Comparison of ENCODE assay signal across 8 cellular contexts in the genomic region with DNA sequence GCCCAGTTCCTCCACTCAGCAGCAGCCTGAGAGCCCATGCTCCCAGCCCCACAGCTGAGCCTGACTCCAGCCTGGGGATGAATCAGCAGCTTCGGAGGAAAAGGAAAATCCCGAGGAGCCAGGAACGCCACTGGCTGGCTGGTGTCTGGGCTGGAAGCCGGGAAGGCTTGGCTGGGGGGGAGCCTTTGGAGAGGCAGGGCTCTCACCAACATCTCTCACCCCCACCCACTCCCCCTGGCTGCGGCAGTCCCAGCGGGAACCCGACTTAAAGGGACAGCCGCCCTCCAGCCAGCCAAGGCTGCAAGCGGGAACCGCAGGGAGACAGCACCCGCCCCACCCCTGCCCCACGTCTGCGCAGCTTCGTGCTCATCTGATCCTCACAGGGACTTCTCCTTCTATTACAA. TPM values are rescaled to one million over a fixed set of nuclear protein-coding genes. Genes with fewer than 3 reads are reported as not detected.
DNase-seq lines count a peak whose midpoint lies in the region; ATAC-seq and TF ChIP-seq lines count a peak whose summit lies in the region.

No MANE protein-coding gene starts in this region.

- intact Hi-C loops in body of pancreas (cut with DNase I): no loop called here

- H3K9me3 ChIP-seq in HEK293 (ENCODE audit: control insufficient read depth, insufficient read depth, low read depth, low read length) (no peaks in the 10 kb centered on the region), body of pancreas (no peaks in the 10 kb centered on the region)

- 40 to 63% methylated on average over 10 to 14 of the region's 14 CpGs for WGBS in body of pancreas, 2 donors

- ATAC-seq in body of pancreas: peak; percentile 36
- no peak for ATAC-seq in HG03095 (IDR thresholded peaks at IDR 0.05; ENCODE audit: unreplicated experiment)
- ATAC-seq in GM21576 (IDR thresholded peaks at IDR 0.05; ENCODE audit: unreplicated experiment): no peak

- CTCF ChIA-PET in HEK293 (lab: Yijun Ruan, JAX): no interaction called here

- H3K4me1 ChIP-seq in HEK293 (ENCODE audit: control insufficient read depth, insufficient read depth, low read length): no peaks in the 10 kb centered on the region
- peaks cover 31% of the 10 kb centered on the region for H3K4me1 ChIP-seq in body of pancreas

- no peak for TF ChIP-seq POLR2A in body of pancreas (IDR thresholded peaks at IDR 0.05)

- POLR2A ChIA-PET in HEK293 (lab: Yijun Ruan, JAX): no interaction called here

- TF ChIP-seq CTCF in HEK293 (tag by site-specific recombination; IDR thresholded peaks at IDR 0.05) (no peak), body of pancreas (IDR thresholded peaks at IDR 0.05) (peak in 1 of 7 experiments; percentile 2)

- no peak overlapping the region for H3K4me3 ChIP-seq in HEK293 (ENCODE audit: low read depth, low read length)
- no peak overlapping the region for H3K4me3 ChIP-seq in body of pancreas
- peak overlapping the region; percentile 2 to 38 (median 18) for H3K4me3 ChIP-seq in skin epidermis

- no peaks in the 10 kb centered on the region for H3K27me3 ChIP-seq in body of pancreas

- H3K27ac ChIP-seq in HEK293 (ENCODE audit: extremely low read depth, low read depth, low read length): no peak overlapping the region
- peak overlapping the region in 1 of 4 donors; percentile 29 for H3K27ac ChIP-seq in body of pancreas
- H3K27ac ChIP-seq in skin epidermis: peak overlapping the region in 19 of 21 experiments; percentile 34 to 82 (median 71)

- DNase-seq in body of pancreas: peak in 3 of 4 donors; percentile 42 to 48 (median 48)
- DNase-seq in iPS-NIHi11 (ENCODE audit: low spot score): peak; percentile 47
- DNase-seq in NCI-H748 (lab: John Stamatoyannopoulos, UW; ENCODE audit: unreplicated experiment): no peak
- no peak for DNase-seq in Kasumi-1 (lab: John Stamatoyannopoulos, UW)

- peaks cover 0 to 35% of the 10 kb centered on the region in 2 experiments; a peak in 2 of 3 replicates for H3K36me3 ChIP-seq in HEK293 (ENCODE audit: control insufficient read depth in 2 of 2, insufficient read depth in 1 of 2, low read length in 2 of 2)
- no peaks in the 10 kb centered on the region for H3K36me3 ChIP-seq in body of pancreas (replicated peaks in 1 of 2; ENCODE audit: insufficient read depth in 1 of 2, low read depth in 2 of 2)

TF ChIP-seq in HEK293, 187 proteins besides CTCF, POLR2A, EP300 and RAD21:
- TF ChIP-seq ZNF354C (tag by site-specific recombination; IDR thresholded peaks at IDR 0.05; ENCODE audit: borderline replicate concordance, low read depth): no peak
- TF ChIP-seq IKZF3 (tag by site-specific recombination; IDR thresholded peaks at IDR 0.05): peak; percentile 46; the same call in 1 of the 2 replicates
- TF ChIP-seq ZNF776 (tag by site-specific recombination; IDR thresholded peaks at IDR 0.05; ENCODE audit: borderline replicate concordance): no peak
- TF ChIP-seq GLIS2 (tag by site-specific recombination; IDR thresholded peaks at IDR 0.05): peak; percentile 67
- peak; percentile 75 for TF ChIP-seq ZIC2 (tag by site-specific recombination; IDR thresholded peaks at IDR 0.05)
- TF ChIP-seq ZFHX2 (tag by site-specific recombination; conservative IDR thresholded peaks at IDR 0.05): 0 out of 2 replicates have a peak, but pooled peaks have one; percentile 7
- TF ChIP-seq GLIS1 (tag by site-specific recombination; IDR thresholded peaks at IDR 0.05): peak; percentile 54
- TF ChIP-seq EGR2 (tag by site-specific recombination; IDR thresholded peaks at IDR 0.05; ENCODE audit: low read depth): peak; percentile 54
TF ChIP-seq in HEK293: peak in this region for 6.

RNA-seq across cellular contexts. Expression of a gene that starts 28.4 kb away (rescaled TPM):
- total RNA-seq in body of pancreas: 10 to 100 TPM; 14.2 to 17.9 TPM

RNA-seq across cellular contexts. Expression of a gene that starts 48.6 kb away (rescaled TPM):
- 10 to 100 TPM; 39.2 to 43.1 TPM for total RNA-seq in body of pancreas

Comparison
In these comparisons a context has a peak if more than half of its experiments do, and no peak if none do; other contexts are left out.
1. H3K4me3 ChIP-seq: peak in skin epidermis (7 of 7); none in HEK293 (single experiment) and body of pancreas (0 of 2).
2. DNase-seq: peak in body of pancreas (3 of 4) and iPS-NIHi11 (single experiment); none in NCI-H748 (single experiment) and Kasumi-1 (0 of 2).